Comparison of ENCODE assay signal across 2 cellular contexts in the genomic region with DNA sequence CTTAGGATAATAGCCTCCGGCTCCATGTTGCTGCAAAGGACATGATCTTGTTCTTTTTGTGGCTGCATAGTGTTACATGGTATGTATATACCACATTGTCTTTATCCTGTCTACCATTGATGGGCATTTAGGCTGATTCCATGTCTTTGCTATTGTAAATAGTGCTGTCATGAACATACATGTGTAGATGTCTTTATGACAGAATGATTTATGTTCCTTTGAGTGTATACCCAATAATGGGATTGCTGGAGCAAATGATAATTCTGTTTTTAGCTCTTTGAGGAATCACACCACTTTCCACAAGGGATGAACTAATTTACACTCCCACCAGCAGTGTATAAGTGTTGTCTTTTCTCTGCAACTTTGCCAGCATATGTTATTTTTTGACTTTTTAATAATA.
TF ChIP-seq lines count a peak whose summit lies in the region.

No MANE protein-coding gene starts in this region.

TF ChIP-seq in HEK293T, 16 proteins besides CTCF, POLR2A, EP300 and RAD21:
- TF ChIP-seq, protein P1, sequence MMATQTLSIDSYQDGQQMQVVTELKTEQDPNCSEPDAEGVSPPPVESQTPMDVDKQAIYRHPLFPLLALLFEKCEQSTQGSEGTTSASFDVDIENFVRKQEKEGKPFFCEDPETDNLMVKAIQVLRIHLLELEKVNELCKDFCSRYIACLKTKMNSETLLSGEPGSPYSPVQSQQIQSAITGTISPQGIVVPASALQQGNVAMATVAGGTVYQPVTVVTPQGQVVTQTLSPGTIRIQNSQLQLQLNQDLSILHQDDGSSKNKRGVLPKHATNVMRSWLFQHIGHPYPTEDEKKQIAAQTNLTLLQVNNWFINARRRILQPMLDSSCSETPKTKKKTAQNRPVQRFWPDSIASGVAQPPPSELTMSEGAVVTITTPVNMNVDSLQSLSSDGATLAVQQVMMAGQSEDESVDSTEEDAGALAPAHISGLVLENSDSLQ (IDR thresholded peaks at IDR 0.05) = peak; percentile 93
- TF ChIP-seq ELF4 (IDR thresholded peaks at IDR 0.05) (no peak), NFRKB (IDR thresholded peaks at IDR 0.05) (no peak)

TF ChIP-seq in K562, 482 proteins besides CTCF, POLR2A, EP300 and RAD21:
- no peak for TF ChIP-seq U2AF1 (optimal IDR thresholded peaks at IDR 0.05; ENCODE audit: low read depth, low read length)
- TF ChIP-seq, protein P2, sequence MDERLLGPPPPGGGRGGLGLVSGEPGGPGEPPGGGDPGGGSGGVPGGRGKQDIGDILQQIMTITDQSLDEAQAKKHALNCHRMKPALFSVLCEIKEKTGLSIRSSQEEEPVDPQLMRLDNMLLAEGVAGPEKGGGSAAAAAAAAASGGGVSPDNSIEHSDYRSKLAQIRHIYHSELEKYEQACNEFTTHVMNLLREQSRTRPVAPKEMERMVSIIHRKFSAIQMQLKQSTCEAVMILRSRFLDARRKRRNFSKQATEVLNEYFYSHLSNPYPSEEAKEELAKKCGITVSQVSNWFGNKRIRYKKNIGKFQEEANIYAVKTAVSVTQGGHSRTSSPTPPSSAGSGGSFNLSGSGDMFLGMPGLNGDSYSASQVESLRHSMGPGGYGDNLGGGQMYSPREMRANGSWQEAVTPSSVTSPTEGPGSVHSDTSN (CRISPR knock-in tag; IDR thresholded peaks at IDR 0.05; ENCODE audit: low read depth) = no peak
- TF ChIP-seq, protein P2 (tag; conservative IDR thresholded peaks at IDR 0.05; ENCODE audit: low read depth) = peak; percentile 68
- no peak for TF ChIP-seq HDAC3 (IDR thresholded peaks at IDR 0.05; ENCODE audit: borderline replicate concordance, partially characterized antibody)
- TF ChIP-seq, protein P1 (IDR thresholded peaks at IDR 0.05) = peak; percentile 69
- no peak for TF ChIP-seq IRF2 (CRISPR knock-in tag; IDR thresholded peaks at IDR 0.05)
- TF ChIP-seq MEIS2 (IDR thresholded peaks at IDR 0.05; ENCODE audit: partially characterized antibody) = peak; percentile 80
